Comparison of ENCODE assay signal across 16 cellular contexts in genomic region chr5:138649316-138649720, GRCh38.
DNase-seq lines count a peak whose midpoint lies in the region; ATAC-seq and TF ChIP-seq lines count a peak whose summit lies in the region.
"Had no signal": no experiment of that assay in that cellular context is flagged by ENCODE, and none has a peak within 500 bp of the region (broad histone marks: within the 10 kb centered on the region; RNA-seq: fewer than 3 reads in every experiment).

No MANE protein-coding gene starts in this region.

- peak; percentile 15 for DNase-seq in NCI-H2227 (lab: John Stamatoyannopoulos, UW; ENCODE audit: unreplicated experiment)
- DNase-seq in NCI-H2227 treated with DMSO at 0.1 percent for 48 hours (lab: John Stamatoyannopoulos, UW): no peak
- DNase-seq in NCI-H524 (lab: John Stamatoyannopoulos, UW): peak; percentile 75 to 80
- peak; percentile 43 for DNase-seq in glutamatergic neuron
- no peak for DNase-seq in DMS153 (lab: John Stamatoyannopoulos, UW)
- DNase-seq in stimulated activated naive CD8-positive, alpha-beta T cell treated with anti-CD3 and anti-CD28 coated beads, Interleukin-15, Interleukin-2, amounts not matched to agents 100 U/mL and 50 U/mL, for 24 hours: no peak
- DNase-seq: 8988T; activated CD8-positive, alpha-beta memory T cell treated with anti-CD3 and anti-CD28 coated beads for 24 hours; colonic mucosa; mucosa of descending colon; NCI-H1105; pancreas; PC-3 had no signal

- H3K4me1 Mint-ChIP-seq in glutamatergic neuron (ENCODE audit: low read depth, unreplicated experiment): peaks cover 55% of the 10 kb centered on the region

- peaks cover 6% of the 10 kb centered on the region for H3K9me3 Mint-ChIP-seq in glutamatergic neuron (ENCODE audit: unreplicated experiment)
- H3K9me3 Mint-ChIP-seq: activated T-helper 2 cell treated with anti-CD3 and anti-CD28 coated beads, Interferon-gamma antibody, Interleukin-2, Interleukin-4, amounts not matched to agents 10 μg/mL and 5 μg/mL and 100 μg/mL, durations not matched to agents 14 hours and 24 hours and 36 hours had no signal

- ATAC-seq in HG03175 (IDR thresholded peaks at IDR 0.05; ENCODE audit: unreplicated experiment): no peak
- ATAC-seq in stimulated activated naive CD8-positive, alpha-beta T cell treated with anti-CD3 and anti-CD28 coated beads, Interleukin-15, Interleukin-2, amounts not matched to agents 100 U/mL and 50 U/mL, for 24 hours: no peak
- ATAC-seq: mucosa of descending colon, pancreas, PC-3 had no signal

- H3K36me3 Mint-ChIP-seq in glutamatergic neuron (ENCODE audit: unreplicated experiment): no peaks in the 10 kb centered on the region

- H3K27me3 Mint-ChIP-seq in glutamatergic neuron (ENCODE audit: unreplicated experiment): peaks cover 6% of the 10 kb centered on the region

- no peak overlapping the region for H3K4me3 Mint-ChIP-seq in glutamatergic neuron (ENCODE audit: unreplicated experiment)

- H3K27ac ChIP-seq in temporal lobe (ENCODE audit: low read depth, low read length): peak overlapping the region; percentile 45
- H3K27ac ChIP-seq: colonic mucosa, pancreas had no signal

- TF ChIP-seq CTCF in glutamatergic neuron (IDR thresholded peaks at IDR 0.05; ENCODE audit: partially characterized antibody, unreplicated experiment): no peak

- H3K27ac Mint-ChIP-seq in glutamatergic neuron (ENCODE audit: unreplicated experiment): peak overlapping the region; percentile 90
- H3K27ac Mint-ChIP-seq: activated T-helper 2 cell treated with anti-CD3 and anti-CD28 coated beads, Interferon-gamma antibody, Interleukin-2, Interleukin-4, amounts not matched to agents 10 μg/mL and 5 μg/mL and 100 μg/mL, durations not matched to agents 14 hours and 24 hours and 36 hours had no signal

Comparison
In these comparisons a context has a peak if more than half of its experiments do, and no peak if none do; other contexts are left out.
1. DNase-seq: peak in NCI-H2227 (single experiment), NCI-H524 (2 of 2) and glutamatergic neuron (single experiment); none in NCI-H2227 treated with DMSO at 0.1 percent for 48 hours (single experiment), DMS153 (single experiment) and stimulated activated naive CD8-positive, alpha-beta T cell treated with anti-CD3 and anti-CD28 coated beads, Interleukin-15, Interleukin-2, amounts not matched to agents 100 U/mL and 50 U/mL, for 24 hours (single experiment).